Comparison of ENCODE assay signal across 15 cellular contexts in the genomic region with DNA sequence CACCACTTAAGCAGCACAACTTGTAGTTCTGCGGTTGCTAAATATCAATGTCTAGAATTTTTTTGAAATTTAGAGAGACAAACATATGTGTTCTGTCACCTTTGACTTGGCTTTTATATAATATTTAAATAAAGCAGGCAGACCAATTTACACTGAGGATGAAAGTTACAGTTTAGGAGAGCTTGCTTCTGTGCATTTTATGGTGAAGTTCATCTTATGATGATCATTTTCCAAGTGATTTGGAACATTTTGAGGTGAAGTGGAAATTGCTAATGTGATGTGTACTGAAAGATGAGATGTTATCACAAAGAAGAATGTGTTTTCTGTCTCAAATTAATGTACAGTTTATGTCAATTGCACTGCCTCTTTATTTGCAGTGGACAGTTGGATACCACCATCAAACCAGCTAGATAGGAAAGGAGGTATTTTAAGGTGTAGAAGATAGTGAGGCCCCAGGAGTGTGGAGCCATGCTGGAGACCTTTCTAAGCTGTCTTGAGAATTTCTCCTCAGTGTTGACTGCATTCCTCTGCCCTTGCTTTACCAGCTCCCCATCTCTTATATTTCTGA.
"Had no signal": no experiment of that assay in that cellular context is flagged by ENCODE, and none has a peak within 500 bp of the region (broad histone marks: within the 10 kb centered on the region; RNA-seq: fewer than 3 reads in every experiment).

No MANE protein-coding gene starts in this region.

- H3K27ac Mint-ChIP-seq: activated B cell treated with CpG ODN at 0.5 μM for 24 hours; activated CD4-positive, alpha-beta T cell treated with anti-CD3 and anti-CD28 coated beads, Interleukin-2, amount 10 ng/mL, durations not matched to agents 7 days and 5 days; activated naive CD4-positive, alpha-beta T cell treated with anti-CD3 and anti-CD28 coated beads, Interleukin-2, amount 50 U/mL, for 72 hours; T-helper 17 cell had no signal

- H3K27me3 Mint-ChIP-seq: activated B cell treated with CpG ODN at 0.5 μM for 24 hours; activated CD4-positive, alpha-beta T cell treated with anti-CD3 and anti-CD28 coated beads, Interleukin-2, amount 10 ng/mL, durations not matched to agents 7 days and 5 days; T-helper 17 cell had no signal

- H3K4me3 Mint-ChIP-seq: activated B cell treated with CpG ODN at 0.5 μM for 24 hours; activated CD4-positive, alpha-beta T cell treated with anti-CD3 and anti-CD28 coated beads, Interleukin-2, amount 10 ng/mL, durations not matched to agents 7 days and 5 days had no signal

- ATAC-seq: activated naive CD4-positive, alpha-beta T cell treated with anti-CD3 and anti-CD28 coated beads, Interleukin-2, amount 50 U/mL, for 72 hours; body of pancreas; foreskin keratinocyte; psoas muscle; sciatic nerve; T-helper 17 cell had no signal

- H3K36me3 Mint-ChIP-seq: activated naive CD4-positive, alpha-beta T cell treated with anti-CD3 and anti-CD28 coated beads, Interleukin-2, amount 50 U/mL, for 72 hours had no signal

- H3K4me1 ChIP-seq: foreskin keratinocyte, psoas muscle, tibial artery had no signal

- H3K27me3 ChIP-seq: body of pancreas, foreskin keratinocyte, spleen, tibial artery had no signal

- H3K9me3 ChIP-seq: body of pancreas, psoas muscle, spleen, tibial artery had no signal

- DNase-seq: activated B cell treated with CpG ODN at 0.5 μM for 24 hours; activated CD4-positive, alpha-beta T cell treated with anti-CD3 and anti-CD28 coated beads, Interleukin-2, amount 10 ng/mL, durations not matched to agents 7 days and 5 days; activated effector memory CD4-positive, alpha-beta T cell treated with Interleukin-2 at 50 U/mL for 16 hours; amygdala; body of pancreas; central memory CD4-positive, alpha-beta T cell; cortex of kidney; effector CD4-positive, alpha-beta T cell; foreskin keratinocyte; psoas muscle; spleen; T-helper 17 cell; tibial artery had no signal

- H3K27ac ChIP-seq: foreskin keratinocyte, psoas muscle, spleen, tibial artery had no signal

- H3K4me3 ChIP-seq: body of pancreas, psoas muscle, spleen, tibial artery had no signal

- H3K9me3 Mint-ChIP-seq: activated B cell treated with CpG ODN at 0.5 μM for 24 hours; activated CD4-positive, alpha-beta T cell treated with anti-CD3 and anti-CD28 coated beads, Interleukin-2, amount 10 ng/mL, durations not matched to agents 7 days and 5 days; activated naive CD4-positive, alpha-beta T cell treated with anti-CD3 and anti-CD28 coated beads, Interleukin-2, amount 50 U/mL, for 72 hours had no signal
